In genomic region chr17:45005700-45006099, GRCh38 we compare ENCODE assay signal across 30 cellular contexts. TPM values are rescaled to one million over a fixed set of nuclear protein-coding genes. Genes with fewer than 3 reads are reported as not detected.
"Had no signal": no experiment of that assay in that cellular context is flagged by ENCODE, and none has a peak within 500 bp of the region (broad histone marks: within the 10 kb centered on the region; RNA-seq: fewer than 3 reads in every experiment).

No MANE protein-coding gene starts in this region.

- H3K9me3 ChIP-seq: neutrophil, ovary, psoas muscle, right lobe of liver, sigmoid colon, stomach, testis, tibial artery, transverse colon, upper lobe of right lung, vagina had no signal

- H3K27ac ChIP-seq: neutrophil, ovary, parathyroid adenoma, psoas muscle, right lobe of liver, sigmoid colon, stomach, testis, tibial artery, transverse colon, upper lobe of right lung, vagina had no signal

- H3K36me3 ChIP-seq: neutrophil, ovary, right lobe of liver, sigmoid colon, stomach, tibial artery, transverse colon, upper lobe of right lung, vagina had no signal

- H3K4me3 Mint-ChIP-seq: naive thymus-derived CD4-positive, alpha-beta T cell; natural killer cell; nephron; stimulated activated effector memory CD8-positive, alpha-beta T cell treated with anti-CD3 and anti-CD28 coated beads, Interleukin-12 subunit alpha, Interleukin-12 subunit beta, amount 100 ng/mL, for 72 hours; stimulated activated naive B cell treated with anti-CD40 and anti-IgM and Interleukin-4, amounts not matched to agents 10 μg/mL and 1 μg/mL and 100 μg/mL, for 72 hours; stimulated activated naive CD8-positive, alpha-beta T cell treated with anti-CD3 and anti-CD28 coated beads, Interleukin-15, Interleukin-2, amounts not matched to agents 100 ng/mL and 50 ng/mL, for 24 hours; type B pancreatic cell had no signal

- H3K9ac ChIP-seq: parathyroid adenoma had no signal

- H3K36me3 Mint-ChIP-seq: natural killer cell; stimulated activated effector memory CD8-positive, alpha-beta T cell treated with anti-CD3 and anti-CD28 coated beads, Interleukin-12 subunit alpha, Interleukin-12 subunit beta, amount 100 ng/mL, for 72 hours; type B pancreatic cell had no signal

- H3K4me1 ChIP-seq: parathyroid adenoma, psoas muscle, sigmoid colon, stomach, testis, tibial artery, transverse colon, upper lobe of right lung, vagina had no signal

- H3K9me3 Mint-ChIP-seq: naive thymus-derived CD4-positive, alpha-beta T cell; natural killer cell; nephron; stimulated activated effector memory CD8-positive, alpha-beta T cell treated with anti-CD3 and anti-CD28 coated beads, Interleukin-12 subunit alpha, Interleukin-12 subunit beta, amount 100 ng/mL, for 72 hours; stimulated activated naive B cell treated with anti-CD40 and anti-IgM and Interleukin-4, amounts not matched to agents 10 μg/mL and 1 μg/mL and 100 μg/mL, for 72 hours; stimulated activated naive CD8-positive, alpha-beta T cell treated with anti-CD3 and anti-CD28 coated beads, Interleukin-15, Interleukin-2, amounts not matched to agents 100 ng/mL and 50 ng/mL, for 24 hours; type B pancreatic cell had no signal

- H3K4me1 Mint-ChIP-seq: natural killer cell; stimulated activated naive B cell treated with anti-CD40 and anti-IgM and Interleukin-4, amounts not matched to agents 10 μg/mL and 1 μg/mL and 100 μg/mL, for 72 hours had no signal

- H3K79me2 ChIP-seq: parathyroid adenoma had no signal

- H3K4me3 ChIP-seq: ovary, psoas muscle, right lobe of liver, sigmoid colon, stomach, testis, tibial artery, transverse colon, upper lobe of right lung, vagina had no signal

- H2AFZ ChIP-seq: parathyroid adenoma had no signal

- DNase-seq: naive thymus-derived CD4-positive, alpha-beta T cell; natural killer cell; nucleus accumbens; ovary; posterior cingulate gyrus; psoas muscle; right cardiac atrium; right lobe of liver; sigmoid colon; small intestine; stimulated activated CD4-positive, alpha-beta T cell treated with anti-CD3 and anti-CD28 coated beads, Interleukin-15, amount 100 ng/mL, for 24 hours; stimulated activated CD4-positive, alpha-beta T cell treated with anti-CD3 and anti-CD28 coated beads, Interleukin-2, amount 100 ng/mL, for 24 hours; stimulated activated CD4-positive, alpha-beta T cell treated with anti-CD3 and anti-CD28 coated beads, Interleukin-2, amount 100 ng/mL, for 48 hours; stimulated activated CD4-positive, alpha-beta T cell treated with anti-CD3 and anti-CD28 coated beads, Interleukin-4, amount 100 ng/mL, for 24 hours; stimulated activated naive B cell treated with anti-CD40 and anti-IgM and Interleukin-4, amounts not matched to agents 10 μg/mL and 1 μg/mL and 100 μg/mL, for 72 hours; stimulated activated naive CD4-positive, alpha-beta T cell treated with Interleukin-2 at 50 U/mL for 16 hours; stomach; testis; tibial artery; transverse colon; upper lobe of right lung had no signal

- H3K27me3 ChIP-seq: ovary, right lobe of liver, sigmoid colon, testis, transverse colon, upper lobe of right lung, vagina had no signal

- H3K27ac Mint-ChIP-seq: naive thymus-derived CD4-positive, alpha-beta T cell; natural killer cell; nephron; progenitor cell of endocrine pancreas; stimulated activated effector memory CD8-positive, alpha-beta T cell treated with anti-CD3 and anti-CD28 coated beads, Interleukin-12 subunit alpha, Interleukin-12 subunit beta, amount 100 ng/mL, for 72 hours; stimulated activated naive B cell treated with anti-CD40 and anti-IgM and Interleukin-4, amounts not matched to agents 10 μg/mL and 1 μg/mL and 100 μg/mL, for 72 hours; stimulated activated naive CD8-positive, alpha-beta T cell treated with anti-CD3 and anti-CD28 coated beads, Interleukin-15, Interleukin-2, amounts not matched to agents 100 ng/mL and 50 ng/mL, for 24 hours; type B pancreatic cell had no signal

RNA-seq across cellular contexts. Expression of gene C1QL1, which starts 37.6 kb away (rescaled TPM):
- total RNA-seq: natural killer cell, psoas muscle, subcutaneous adipose tissue had no signal
